1 cellular context compared by ENCODE assay signal in the genomic region with DNA sequence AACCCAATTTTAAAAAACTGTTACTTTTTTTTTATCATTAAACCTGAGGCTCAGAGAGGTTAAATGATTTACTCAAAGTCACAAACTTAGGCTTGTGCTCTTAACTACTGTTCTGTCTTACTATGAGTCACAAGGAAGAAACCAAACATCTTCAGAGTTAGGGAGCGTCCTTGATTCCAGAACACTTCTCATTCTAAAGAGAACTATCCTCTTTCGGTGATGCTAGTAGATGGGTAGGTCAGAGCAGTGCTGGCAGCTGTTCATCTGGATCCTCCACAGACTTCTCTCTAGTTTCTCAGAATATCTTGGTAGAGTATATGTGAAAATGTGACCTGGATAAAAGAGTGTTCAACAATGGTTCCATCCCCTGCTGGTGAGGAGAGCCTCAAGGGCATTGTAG.
TF ChIP-seq lines count a peak whose summit lies in the region.

No MANE protein-coding gene starts in this region.

TF ChIP-seq in SK-N-SH, 30 proteins besides CTCF, POLR2A, EP300 and RAD21 (continued from another document):
- TF ChIP-seq, protein P1, sequence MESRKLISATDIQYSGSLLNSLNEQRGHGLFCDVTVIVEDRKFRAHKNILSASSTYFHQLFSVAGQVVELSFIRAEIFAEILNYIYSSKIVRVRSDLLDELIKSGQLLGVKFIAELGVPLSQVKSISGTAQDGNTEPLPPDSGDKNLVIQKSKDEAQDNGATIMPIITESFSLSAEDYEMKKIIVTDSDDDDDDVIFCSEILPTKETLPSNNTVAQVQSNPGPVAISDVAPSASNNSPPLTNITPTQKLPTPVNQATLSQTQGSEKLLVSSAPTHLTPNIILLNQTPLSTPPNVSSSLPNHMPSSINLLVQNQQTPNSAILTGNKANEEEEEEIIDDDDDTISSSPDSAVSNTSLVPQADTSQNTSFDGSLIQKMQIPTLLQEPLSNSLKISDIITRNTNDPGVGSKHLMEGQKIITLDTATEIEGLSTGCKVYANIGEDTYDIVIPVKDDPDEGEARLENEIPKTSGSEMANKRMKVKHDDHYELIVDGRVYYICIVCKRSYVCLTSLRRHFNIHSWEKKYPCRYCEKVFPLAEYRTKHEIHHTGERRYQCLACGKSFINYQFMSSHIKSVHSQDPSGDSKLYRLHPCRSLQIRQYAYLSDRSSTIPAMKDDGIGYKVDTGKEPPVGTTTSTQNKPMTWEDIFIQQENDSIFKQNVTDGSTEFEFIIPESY (IDR thresholded peaks at IDR 0.05; ENCODE audit: borderline replicate concordance, low read depth), result no peak
- TF ChIP-seq SMC3 (IDR thresholded peaks at IDR 0.05; ENCODE audit: low read depth, low read length) (no peak), TAF1 (IDR thresholded peaks at IDR 0.05; ENCODE audit: borderline replicate concordance, low read depth, low read length) (no peak), MXI1 (IDR thresholded peaks at IDR 0.05; ENCODE audit: low read depth, low read length) (no peak), TCF12 (IDR thresholded peaks at IDR 0.05) (no peak), TEAD4 (IDR thresholded peaks at IDR 0.05; ENCODE audit: borderline replicate concordance, insufficient read depth) (no peak), FOXM1 (IDR thresholded peaks at IDR 0.05; ENCODE audit: low read depth) (no peak), YY1 (IDR thresholded peaks at IDR 0.05; ENCODE audit: low read depth) (no peak), EZH2phosphoT487 (IDR thresholded peaks at IDR 0.05; ENCODE audit: borderline replicate concordance, low read depth) (no peak)
- TF ChIP-seq, protein P2, sequence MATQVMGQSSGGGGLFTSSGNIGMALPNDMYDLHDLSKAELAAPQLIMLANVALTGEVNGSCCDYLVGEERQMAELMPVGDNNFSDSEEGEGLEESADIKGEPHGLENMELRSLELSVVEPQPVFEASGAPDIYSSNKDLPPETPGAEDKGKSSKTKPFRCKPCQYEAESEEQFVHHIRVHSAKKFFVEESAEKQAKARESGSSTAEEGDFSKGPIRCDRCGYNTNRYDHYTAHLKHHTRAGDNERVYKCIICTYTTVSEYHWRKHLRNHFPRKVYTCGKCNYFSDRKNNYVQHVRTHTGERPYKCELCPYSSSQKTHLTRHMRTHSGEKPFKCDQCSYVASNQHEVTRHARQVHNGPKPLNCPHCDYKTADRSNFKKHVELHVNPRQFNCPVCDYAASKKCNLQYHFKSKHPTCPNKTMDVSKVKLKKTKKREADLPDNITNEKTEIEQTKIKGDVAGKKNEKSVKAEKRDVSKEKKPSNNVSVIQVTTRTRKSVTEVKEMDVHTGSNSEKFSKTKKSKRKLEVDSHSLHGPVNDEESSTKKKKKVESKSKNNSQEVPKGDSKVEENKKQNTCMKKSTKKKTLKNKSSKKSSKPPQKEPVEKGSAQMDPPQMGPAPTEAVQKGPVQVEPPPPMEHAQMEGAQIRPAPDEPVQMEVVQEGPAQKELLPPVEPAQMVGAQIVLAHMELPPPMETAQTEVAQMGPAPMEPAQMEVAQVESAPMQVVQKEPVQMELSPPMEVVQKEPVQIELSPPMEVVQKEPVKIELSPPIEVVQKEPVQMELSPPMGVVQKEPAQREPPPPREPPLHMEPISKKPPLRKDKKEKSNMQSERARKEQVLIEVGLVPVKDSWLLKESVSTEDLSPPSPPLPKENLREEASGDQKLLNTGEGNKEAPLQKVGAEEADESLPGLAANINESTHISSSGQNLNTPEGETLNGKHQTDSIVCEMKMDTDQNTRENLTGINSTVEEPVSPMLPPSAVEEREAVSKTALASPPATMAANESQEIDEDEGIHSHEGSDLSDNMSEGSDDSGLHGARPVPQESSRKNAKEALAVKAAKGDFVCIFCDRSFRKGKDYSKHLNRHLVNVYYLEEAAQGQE (IDR thresholded peaks at IDR 0.05; ENCODE audit: low read depth, low read length), result no peak
